8 cellular contexts compared by ENCODE assay signal in the genomic region with DNA sequence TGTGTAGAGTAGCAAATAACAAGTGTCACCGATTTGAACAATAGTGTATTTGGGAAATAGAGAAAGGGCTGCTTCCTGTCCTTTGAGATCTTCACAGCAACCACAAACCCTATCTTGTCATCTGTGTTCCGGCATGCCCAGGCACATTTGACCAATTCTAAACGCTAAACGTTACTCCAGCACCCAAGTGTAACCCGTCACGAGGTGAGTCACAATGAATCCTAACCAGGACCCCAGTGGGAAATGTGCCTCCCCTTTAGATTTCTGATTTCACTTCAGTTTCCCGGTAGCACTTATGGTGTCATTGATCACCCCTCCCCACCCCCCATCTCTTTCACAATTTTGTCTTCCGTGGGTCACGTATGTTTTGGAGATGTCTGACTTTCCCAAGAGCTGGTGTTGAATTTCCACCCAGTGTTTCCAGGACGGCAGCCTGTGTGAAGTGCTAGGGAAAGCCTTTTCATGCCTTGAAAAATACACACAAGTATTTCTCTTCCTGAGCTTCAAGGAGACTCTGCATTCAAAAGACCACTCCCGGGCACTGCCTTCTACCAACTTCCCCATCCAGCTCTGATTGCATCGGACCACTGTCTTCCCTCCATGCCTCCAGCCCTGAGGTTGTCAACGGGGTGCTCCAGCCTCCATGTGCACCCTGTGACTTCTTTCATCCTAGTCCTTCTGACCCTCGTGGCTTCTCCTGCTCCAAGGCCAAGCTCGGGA. TPM values are rescaled to one million over a fixed set of nuclear protein-coding genes. Genes with fewer than 3 reads are reported as not detected.
A peak's percentile ranks its signal among the peaks of the same experiment; 100 is the strongest.
DNase-seq lines count a peak whose midpoint lies in the region; ATAC-seq lines count a peak whose summit lies in the region.

No MANE protein-coding gene starts in this region.

- peak; percentile 56 for DNase-seq in GM19238 (ENCODE audit: insufficient read length, low spot score)
- peak; percentile 64 for DNase-seq in activated CD4-positive, alpha-beta memory T cell treated with anti-CD3 and anti-CD28 coated beads, Interleukin-2, amount 10 ng/mL, durations not matched to agents 7 days and 5 days
- DNase-seq in stimulated activated CD4-positive, alpha-beta T cell treated with anti-CD3 and anti-CD28 coated beads, Interleukin-2, amount 100 ng/mL, for 4 hours (ENCODE audit: low read depth): peak; percentile 24
- no peak for DNase-seq in left ventricle myocardium superior
- DNase-seq in T1000 (lab: John Stamatoyannopoulos, UW): no peak
- DNase-seq in NCI-H146 (lab: John Stamatoyannopoulos, UW): no peak

- POLR2A ChIA-PET in activated CD4-positive, alpha-beta memory T cell treated with anti-CD3 and anti-CD28 coated beads, Interleukin-2, amount 10 ng/mL, durations not matched to agents 7 days and 5 days (lab: Charles Lee): interaction anchor here (5.3 kb wide), 1 partner anchor 10 kb away, joined by 30 read pairs; the partner anchor contains the start of gene C11orf24

- peaks cover 9% of the 10 kb centered on the region for H3K9me3 Mint-ChIP-seq in activated CD4-positive, alpha-beta memory T cell treated with anti-CD3 and anti-CD28 coated beads, Interleukin-2, amount 10 ng/mL, durations not matched to agents 7 days and 5 days

- CTCF ChIA-PET in activated CD4-positive, alpha-beta memory T cell treated with anti-CD3 and anti-CD28 coated beads, Interleukin-2, amount 10 ng/mL, durations not matched to agents 7 days and 5 days (lab: Charles Lee): interaction anchor here (0.9 to 2.3 kb wide), 3 partner anchors 11 to 17 kb away, joined by 3 to 15 read pairs (median 4); partner anchors contain the start of gene C11orf24

- peaks cover 28% of the 10 kb centered on the region for H3K4me1 Mint-ChIP-seq in activated CD4-positive, alpha-beta memory T cell treated with anti-CD3 and anti-CD28 coated beads, Interleukin-2, amount 10 ng/mL, durations not matched to agents 7 days and 5 days

- peak; percentile 65 for ATAC-seq in HG03520 (IDR thresholded peaks at IDR 0.05; ENCODE audit: unreplicated experiment)
- ATAC-seq in left ventricle myocardium superior: no peak
- no peak for ATAC-seq in HG02642 (IDR thresholded peaks at IDR 0.05; ENCODE audit: poor library complexity, unreplicated experiment)

- intact Hi-C loops in left ventricle myocardium superior (cut with micrococcal nuclease): no loop called here

- peaks cover 8% of the 10 kb centered on the region for H3K36me3 Mint-ChIP-seq in activated CD4-positive, alpha-beta memory T cell treated with anti-CD3 and anti-CD28 coated beads, Interleukin-2, amount 10 ng/mL, durations not matched to agents 7 days and 5 days (ENCODE audit: low read depth)

- H3K27ac Mint-ChIP-seq in activated CD4-positive, alpha-beta memory T cell treated with anti-CD3 and anti-CD28 coated beads, Interleukin-2, amount 10 ng/mL, durations not matched to agents 7 days and 5 days: peak overlapping the region; percentile 74

- H3K4me3 Mint-ChIP-seq in activated CD4-positive, alpha-beta memory T cell treated with anti-CD3 and anti-CD28 coated beads, Interleukin-2, amount 10 ng/mL, durations not matched to agents 7 days and 5 days: peak overlapping the region; percentile 45

- H3K27me3 Mint-ChIP-seq in activated CD4-positive, alpha-beta memory T cell treated with anti-CD3 and anti-CD28 coated beads, Interleukin-2, amount 10 ng/mL, durations not matched to agents 7 days and 5 days: peaks cover 17% of the 10 kb centered on the region

RNA-seq across cellular contexts. Expression of gene C11orf24, which starts 10.5 kb away (rescaled TPM):
- 10 to 100 TPM; 24.0 to 27.4 TPM for total RNA-seq in activated CD4-positive, alpha-beta memory T cell treated with anti-CD3 and anti-CD28 coated beads, Interleukin-2, amount 10 ng/mL, durations not matched to agents 7 days and 5 days
- 23.9 TPM for total RNA-seq in left ventricle myocardium superior

RNA-seq across cellular contexts. Expression of gene LRP5, which starts 30.1 kb away (rescaled TPM):
- total RNA-seq in activated CD4-positive, alpha-beta memory T cell treated with anti-CD3 and anti-CD28 coated beads, Interleukin-2, amount 10 ng/mL, durations not matched to agents 7 days and 5 days: 10 to 100 TPM; 12.3 to 13.5 TPM
- total RNA-seq in left ventricle myocardium superior: 64.8 TPM

Comparison
In these comparisons a context has a peak if more than half of its experiments do, and no peak if none do; other contexts are left out.
1. DNase-seq: peak in GM19238 (single experiment), activated CD4-positive, alpha-beta memory T cell treated with anti-CD3 and anti-CD28 coated beads, Interleukin-2, amount 10 ng/mL, durations not matched to agents 7 days and 5 days (single experiment) and stimulated activated CD4-positive, alpha-beta T cell treated with anti-CD3 and anti-CD28 coated beads, Interleukin-2, amount 100 ng/mL, for 4 hours (single experiment); none in left ventricle myocardium superior (single experiment), T1000 (single experiment) and NCI-H146 (single experiment).